In the genomic region with DNA sequence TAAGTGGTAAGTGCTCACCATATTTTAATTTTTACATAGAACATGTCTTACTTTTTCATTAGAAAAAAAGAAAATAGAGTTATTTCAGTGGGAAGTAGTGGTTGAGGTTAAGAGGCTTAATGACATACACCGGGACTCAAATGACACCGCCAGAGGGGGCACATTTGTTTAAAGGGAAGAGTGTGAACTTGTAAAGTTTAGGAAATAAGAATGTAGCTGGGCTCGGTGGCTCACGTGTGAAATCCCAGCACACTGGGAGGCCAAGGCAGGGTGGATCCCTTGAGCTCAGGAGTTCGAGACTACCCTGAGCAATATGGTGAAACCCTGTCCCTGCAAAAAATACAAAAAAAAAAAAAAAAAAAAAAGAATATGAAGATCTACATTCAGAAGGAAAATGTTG, we compare ENCODE assay signal across 16 cellular contexts. TPM values are rescaled to one million over a fixed set of nuclear protein-coding genes. Genes with fewer than 3 reads are reported as not detected.
DNase-seq lines count a peak whose midpoint lies in the region; ATAC-seq, FAIRE-seq and TF ChIP-seq lines count a peak whose summit lies in the region.
"Had no signal": no experiment of that assay in that cellular context is flagged by ENCODE, and none has a peak within 500 bp of the region (broad histone marks: within the 10 kb centered on the region; RNA-seq: fewer than 3 reads in every experiment).

No MANE protein-coding gene starts in this region.

- WGBS in pancreas, 2 donors = 94 to 97% methylated on average over 5 of the region's 5 CpGs

- no peak overlapping the region for H3K9ac ChIP-seq in Karpas-422 (ENCODE audit: low read length)

- H3K9me2 ChIP-seq in Karpas-422 (replicated peaks; ENCODE audit: insufficient read depth, low read length) = no peaks in the 10 kb centered on the region

- no peaks in the 10 kb centered on the region for H4K20me1 ChIP-seq in Karpas-422 (ENCODE audit: insufficient read depth, low read depth, low read length)

- H3K9me3 Mint-ChIP-seq in T-helper 2 cell treated with Interferon-gamma antibody and Interleukin-4, amounts not matched to agents 5 μg/mL and 100 μg/mL, for 36 hours = no peaks in the 10 kb centered on the region
- H3K9me3 Mint-ChIP-seq in activated naive CD4-positive, alpha-beta T cell treated with anti-CD3 and anti-CD28 coated beads, Interleukin-2, amount 50 U/mL, for 72 hours = no peaks in the 10 kb centered on the region
- no peaks in the 10 kb centered on the region for H3K9me3 Mint-ChIP-seq in nephron progenitor cell

- H3K27me3 Mint-ChIP-seq in T-helper 2 cell treated with Interferon-gamma antibody and Interleukin-4, amounts not matched to agents 5 μg/mL and 100 μg/mL, for 36 hours (ENCODE audit: low read depth) = no peaks in the 10 kb centered on the region
- no peaks in the 10 kb centered on the region for H3K27me3 Mint-ChIP-seq in nephron progenitor cell (ENCODE audit: low read depth, poor library complexity)

- TF ChIP-seq CTCF in nephron progenitor cell (IDR thresholded peaks at IDR 0.05) = no peak
- no peak for TF ChIP-seq CTCF in pancreas (IDR thresholded peaks at IDR 0.05)

- peaks cover 4% of the 10 kb centered on the region; the same call in 1 of the 2 replicates for H3K36me3 ChIP-seq in Karpas-422 (ENCODE audit: insufficient read depth, low read length)
- H3K36me3 ChIP-seq in pancreas = no peaks in the 10 kb centered on the region

- H3K4me3 ChIP-seq in Karpas-422 (ENCODE audit: low read length) (no peak overlapping the region), pancreas (no peak overlapping the region)
- H3K4me3 ChIP-seq: psoas muscle had no signal

- no peak for ATAC-seq in activated naive CD4-positive, alpha-beta T cell treated with anti-CD3 and anti-CD28 coated beads, Interleukin-2, amount 50 U/mL, for 72 hours
- no peak for ATAC-seq in pancreas
- ATAC-seq: psoas muscle had no signal

- H3K9me3 ChIP-seq in Karpas-422 (ENCODE audit: low read length) (no peaks in the 10 kb centered on the region), pancreas (no peaks in the 10 kb centered on the region)
- H3K9me3 ChIP-seq: Caco-2, psoas muscle had no signal

- H3K4me1 Mint-ChIP-seq in T-helper 2 cell treated with Interferon-gamma antibody and Interleukin-4, amounts not matched to agents 5 μg/mL and 100 μg/mL, for 36 hours (ENCODE audit: low read depth) = peaks cover 82% of the 10 kb centered on the region
- peaks cover 21% of the 10 kb centered on the region for H3K4me1 Mint-ChIP-seq in nephron progenitor cell

- H3K79me2 ChIP-seq in Karpas-422 (ENCODE audit: low read length) = peaks cover 12% of the 10 kb centered on the region

- H3K36me3 Mint-ChIP-seq in T-helper 2 cell treated with Interferon-gamma antibody and Interleukin-4, amounts not matched to agents 5 μg/mL and 100 μg/mL, for 36 hours (ENCODE audit: low read depth) = peaks cover 55% of the 10 kb centered on the region
- peaks cover 12 to 50% of the 10 kb centered on the region in 2 donors for H3K36me3 Mint-ChIP-seq in activated naive CD4-positive, alpha-beta T cell treated with anti-CD3 and anti-CD28 coated beads, Interleukin-2, amount 50 U/mL, for 72 hours
- H3K36me3 Mint-ChIP-seq in nephron progenitor cell (ENCODE audit: low read depth) = peaks cover 7% of the 10 kb centered on the region

- peak overlapping the region; percentile 74 for H3K27ac Mint-ChIP-seq in T-helper 2 cell treated with Interferon-gamma antibody and Interleukin-4, amounts not matched to agents 5 μg/mL and 100 μg/mL, for 36 hours
- peak overlapping the region; percentile 87 to 95 for H3K27ac Mint-ChIP-seq in activated naive CD4-positive, alpha-beta T cell treated with anti-CD3 and anti-CD28 coated beads, Interleukin-2, amount 50 U/mL, for 72 hours
- peak overlapping the region; percentile 49 for H3K27ac Mint-ChIP-seq in nephron progenitor cell

- peak overlapping the region; percentile 47; the same call in 1 of the 2 replicates for H3K27ac ChIP-seq in Karpas-422 (ENCODE audit: low read length)
- no peak overlapping the region for H3K27ac ChIP-seq in pancreas
- H3K27ac ChIP-seq: psoas muscle, VCaP had no signal

- peak overlapping the region; percentile 56 for H3K4me3 Mint-ChIP-seq in T-helper 2 cell treated with Interferon-gamma antibody and Interleukin-4, amounts not matched to agents 5 μg/mL and 100 μg/mL, for 36 hours
- H3K4me3 Mint-ChIP-seq in nephron progenitor cell = no peak overlapping the region

- peaks cover 82% of the 10 kb centered on the region for H3K4me1 ChIP-seq in Karpas-422 (ENCODE audit: low read length)
- H3K4me1 ChIP-seq in pancreas = peaks cover 0 to 19% (median 4%) of the 10 kb centered on the region in 3 donors
- H3K4me1 ChIP-seq: Caco-2, psoas muscle had no signal

- no peak for DNase-seq in T-helper 2 cell treated with Interferon-gamma antibody and Interleukin-4, amounts not matched to agents 5 μg/mL and 100 μg/mL, for 36 hours (ENCODE audit: low spot score)
- DNase-seq in T-helper 2 cell (no peak), Karpas-422 (no peak), nephron progenitor cell (no peak), pancreas (no peak), GDM1 (lab: John Stamatoyannopoulos, UW) (no peak)
- DNase-seq in activated naive CD4-positive, alpha-beta T cell treated with anti-CD3 and anti-CD28 coated beads, Interleukin-2, amount 50 U/mL, for 72 hours (ENCODE audit: low spot score in 2 of 2) = no peak
- DNase-seq in activated CD4-positive, CD25-positive, alpha-beta regulatory T cell (lab: John Stamatoyannopoulos, UW) = no peak
- DNase-seq: head of caudate nucleus; Kasumi-1; kidney glomerular epithelial cell; psoas muscle; stimulated activated CD4-positive, alpha-beta T cell treated with anti-CD3 and anti-CD28 coated beads, Interleukin-12 subunit alpha, Interleukin-12 subunit beta, amount 100 ng/mL, for 4 hours had no signal

- H3K27me3 ChIP-seq in Karpas-422 (ENCODE audit: low read length) = no peaks in the 10 kb centered on the region
- H3K27me3 ChIP-seq in pancreas = no peaks in the 10 kb centered on the region

- H3K4me2 ChIP-seq in Karpas-422 (ENCODE audit: low read depth, low read length, poor library complexity, severe bottlenecking) = peak overlapping the region; percentile 8

- no peak for FAIRE-seq in pancreas (lab: Jason Lieb, UNC)
- FAIRE-seq: astrocyte had no signal

- no peak overlapping the region for H2AFZ ChIP-seq in Karpas-422 (ENCODE audit: low read length)

- intact Hi-C loops in pancreas (cut with DNase I) = no loop called here

RNA-seq across cellular contexts. Expression of a gene that starts 43.4 kb away (rescaled TPM):
- 34.5 and 58.7 TPM in 2 replicates for total RNA-seq in Karpas-422 (2014; rRNA removed; shearing (Covaris generic); ENCODE audit: low replicate concordance)
- 100 to 1,000 TPM; 110 to 146 TPM for total RNA-seq in activated naive CD4-positive, alpha-beta T cell treated with anti-CD3 and anti-CD28 coated beads, Interleukin-2, amount 50 U/mL, for 72 hours
- 10 to 100 TPM in 3 of 6 donors, 1 to 10 TPM in 3; 7.5 to 14.2 (median 10.6) TPM for total RNA-seq in pancreas
- polyA plus RNA-seq in pancreas = 1 to 10 TPM; 5.7 to 7.7 TPM
